ENCODE assay signal across 1 cellular context in the genomic region with DNA sequence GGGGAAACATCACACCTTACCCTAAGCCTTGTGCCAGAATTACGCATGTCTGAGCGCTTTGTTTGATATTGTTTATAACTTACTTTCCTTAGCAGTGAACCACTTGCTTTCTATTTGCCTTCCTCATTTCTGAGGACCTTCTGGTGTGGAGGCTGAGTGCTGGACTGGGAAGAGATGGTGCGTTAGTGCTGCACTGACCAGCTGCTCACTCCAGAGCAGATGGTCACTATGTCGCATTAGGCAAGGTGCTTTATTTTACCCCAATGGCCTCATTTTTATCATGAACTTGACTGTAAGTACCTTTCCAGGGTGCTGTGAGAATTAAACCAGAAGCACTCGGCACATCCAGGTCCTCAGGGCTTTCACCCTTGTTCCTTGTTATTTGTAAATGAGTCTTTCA.
TF ChIP-seq lines count a peak whose summit lies in the region.

No MANE protein-coding gene starts in this region.

TF ChIP-seq in H1, 55 proteins besides CTCF, POLR2A, EP300 and RAD21 (continued from another document):
- TF ChIP-seq BRCA1 (IDR thresholded peaks at IDR 0.05; ENCODE audit: low read depth, low read length) (no peak), EZH2 (IDR thresholded peaks at IDR 0.05; ENCODE audit: low read depth, low read length, severe bottlenecking) (no peak), CBX5 (IDR thresholded peaks at IDR 0.05; ENCODE audit: low read depth, low read length) (no peak), SIN3A (conservative IDR thresholded peaks at IDR 0.05 in 1 of 2, IDR thresholded peaks at IDR 0.05 in 1 of 2; ENCODE audit: low read depth in 1 of 2, low read length in 2 of 2) (no peak), CBX8 (IDR thresholded peaks at IDR 0.05; ENCODE audit: borderline replicate concordance, low read depth, low read length) (no peak), RFX5 (IDR thresholded peaks at IDR 0.05; ENCODE audit: borderline replicate concordance, low read depth, low read length) (no peak), FOSL1 (IDR thresholded peaks at IDR 0.05; ENCODE audit: insufficient read depth, low read depth, low read length) (no peak), KDM1A (IDR thresholded peaks at IDR 0.05; ENCODE audit: borderline replicate concordance, low read length) (no peak), ZNF274 (IDR thresholded peaks at IDR 0.05; ENCODE audit: borderline replicate concordance, extremely low read depth, low read length) (no peak), RNF2 (IDR thresholded peaks at IDR 0.05; ENCODE audit: borderline replicate concordance, low read depth, low read length, missing control alignments, poor library complexity, severe bottlenecking) (no peak), TCF12 (IDR thresholded peaks at IDR 0.05; ENCODE audit: low read depth, low read length) (no peak)
- TF ChIP-seq, protein P1, sequence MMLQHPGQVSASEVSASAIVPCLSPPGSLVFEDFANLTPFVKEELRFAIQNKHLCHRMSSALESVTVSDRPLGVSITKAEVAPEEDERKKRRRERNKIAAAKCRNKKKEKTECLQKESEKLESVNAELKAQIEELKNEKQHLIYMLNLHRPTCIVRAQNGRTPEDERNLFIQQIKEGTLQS (IDR thresholded peaks at IDR 0.05; ENCODE audit: insufficient read depth, low read depth, low read length), result no peak
